10 cellular contexts compared by ENCODE assay signal in the genomic region with DNA sequence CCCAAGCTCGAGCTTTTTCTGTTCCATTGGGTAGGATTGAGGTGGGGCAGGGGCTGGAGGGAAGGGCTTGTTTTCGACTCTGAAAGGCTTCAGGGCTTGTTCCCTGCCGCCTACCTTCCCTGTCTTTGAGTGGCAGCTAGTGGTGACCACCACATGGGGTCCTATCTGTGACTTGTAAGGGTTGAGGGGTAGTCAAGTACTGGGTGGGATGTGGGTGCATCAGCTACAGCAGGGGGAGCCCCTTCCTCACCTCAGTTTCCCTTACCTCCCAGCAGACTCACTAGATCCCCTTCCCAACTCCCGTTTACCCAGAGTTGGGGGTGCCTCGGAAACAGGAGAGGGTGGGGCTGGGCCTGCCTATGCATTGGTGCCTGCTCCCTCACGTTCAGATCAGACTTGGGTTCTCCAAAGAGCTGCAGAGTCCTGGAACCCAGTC. TPM values are rescaled to one million over a fixed set of nuclear protein-coding genes. Genes with fewer than 3 reads are reported as not detected.
DNase-seq lines count a peak whose midpoint lies in the region; ATAC-seq and TF ChIP-seq lines count a peak whose summit lies in the region.
"Had no signal": no experiment of that assay in that cellular context is flagged by ENCODE, and none has a peak within 500 bp of the region (broad histone marks: within the 10 kb centered on the region; RNA-seq: fewer than 3 reads in every experiment).

No MANE protein-coding gene starts in this region.

- no peaks in the 10 kb centered on the region for H3K9me3 Mint-ChIP-seq in activated T-cell treated with anti-CD3 and anti-CD28 coated beads, Interleukin-2, amount 50 U/mL, for 24 hours
- no peaks in the 10 kb centered on the region for H3K9me3 Mint-ChIP-seq in stimulated activated naive B cell treated with anti-CD40 and anti-IgM and Interleukin-4, amounts not matched to agents 10 μg/mL and 1 μg/mL and 100 μg/mL, for 72 hours
- H3K9me3 Mint-ChIP-seq: activated CD8-positive, alpha-beta T cell treated with anti-CD3 and anti-CD28 coated beads for 36 hours had no signal

- peaks cover 2% of the 10 kb centered on the region; the same call in 1 of the 2 replicates for H3K27me3 ChIP-seq in MG63

- peak overlapping the region; percentile 20 for H3K4me3 ChIP-seq in iPS-11a (ENCODE audit: low read depth, low read length)
- H3K4me3 ChIP-seq in MG63: no peak overlapping the region

- DNase-seq in activated T-cell treated with anti-CD3 and anti-CD28 coated beads, Interleukin-2, amount 50 U/mL, for 24 hours: no peak
- DNase-seq in activated T-cell treated with anti-CD3 and anti-CD28 coated beads for 4 hours: no peak
- no peak for DNase-seq in RWPE1 (ENCODE audit: low spot score)
- DNase-seq in stimulated activated naive B cell treated with anti-CD40 and anti-IgM and Interleukin-4, amounts not matched to agents 10 μg/mL and 1 μg/mL and 100 μg/mL, for 72 hours: no peak
- DNase-seq in MG63: no peak
- DNase-seq in NCI-H128 (lab: John Stamatoyannopoulos, UW; ENCODE audit: unreplicated experiment): no peak
- no peak for DNase-seq in hypothalamus (lab: John Stamatoyannopoulos, UW)

- peaks cover 20% of the 10 kb centered on the region for H3K4me1 Mint-ChIP-seq in activated T-cell treated with anti-CD3 and anti-CD28 coated beads, Interleukin-2, amount 50 U/mL, for 24 hours (ENCODE audit: low read depth)
- peaks cover 17 to 44% of the 10 kb centered on the region in 2 donors for H3K4me1 Mint-ChIP-seq in stimulated activated naive B cell treated with anti-CD40 and anti-IgM and Interleukin-4, amounts not matched to agents 10 μg/mL and 1 μg/mL and 100 μg/mL, for 72 hours

- H3K27ac ChIP-seq in RWPE1: peak overlapping the region; percentile 82

- no peaks in the 10 kb centered on the region for H3K36me3 ChIP-seq in MG63

- POLR2A ChIA-PET in RWPE1 (lab: Yijun Ruan, JAX; ENCODE audit: low non-redundant PET): interaction anchor here (1.2 kb wide), 1 partner anchor 13 kb away, joined by 5 read pairs; no protein-coding TSS in a partner anchor

- no peak overlapping the region for H3K27ac Mint-ChIP-seq in activated T-cell treated with anti-CD3 and anti-CD28 coated beads, Interleukin-2, amount 50 U/mL, for 24 hours
- H3K27ac Mint-ChIP-seq in stimulated activated naive B cell treated with anti-CD40 and anti-IgM and Interleukin-4, amounts not matched to agents 10 μg/mL and 1 μg/mL and 100 μg/mL, for 72 hours: no peak overlapping the region
- H3K27ac Mint-ChIP-seq: activated CD8-positive, alpha-beta T cell treated with anti-CD3 and anti-CD28 coated beads for 36 hours had no signal

- CTCF ChIA-PET in RWPE1 (lab: Yijun Ruan, JAX): interaction anchor here (0.6 kb wide), 1 partner anchor 51 kb away, joined by 7 read pairs; no protein-coding TSS in a partner anchor

- no peak for TF ChIP-seq CTCF in RWPE1 (conservative IDR thresholded peaks at IDR 0.05; ENCODE audit: low read depth)

- H3K4me3 Mint-ChIP-seq in activated T-cell treated with anti-CD3 and anti-CD28 coated beads, Interleukin-2, amount 50 U/mL, for 24 hours: peak overlapping the region; percentile 60
- peak overlapping the region; percentile 58 to 78 for H3K4me3 Mint-ChIP-seq in stimulated activated naive B cell treated with anti-CD40 and anti-IgM and Interleukin-4, amounts not matched to agents 10 μg/mL and 1 μg/mL and 100 μg/mL, for 72 hours

- H3K36me3 Mint-ChIP-seq in activated T-cell treated with anti-CD3 and anti-CD28 coated beads, Interleukin-2, amount 50 U/mL, for 24 hours (ENCODE audit: low read depth): no peaks in the 10 kb centered on the region
- H3K36me3 Mint-ChIP-seq in stimulated activated naive B cell treated with anti-CD40 and anti-IgM and Interleukin-4, amounts not matched to agents 10 μg/mL and 1 μg/mL and 100 μg/mL, for 72 hours: no peaks in the 10 kb centered on the region

- H3K27me3 Mint-ChIP-seq in activated T-cell treated with anti-CD3 and anti-CD28 coated beads, Interleukin-2, amount 50 U/mL, for 24 hours: peaks cover 70% of the 10 kb centered on the region
- peaks cover 30 to 39% of the 10 kb centered on the region in 2 donors for H3K27me3 Mint-ChIP-seq in stimulated activated naive B cell treated with anti-CD40 and anti-IgM and Interleukin-4, amounts not matched to agents 10 μg/mL and 1 μg/mL and 100 μg/mL, for 72 hours

- no peak for ATAC-seq in stimulated activated naive B cell treated with anti-CD40 and anti-IgM and Interleukin-4, amounts not matched to agents 10 μg/mL and 1 μg/mL and 100 μg/mL, for 72 hours (replicated peaks)
- ATAC-seq: left lobe of liver had no signal

- H3K9me3 ChIP-seq in MG63: no peaks in the 10 kb centered on the region

RNA-seq across cellular contexts. Expression of a gene that starts 5.9 kb away (rescaled TPM):
- total RNA-seq in MG63 (2014; rRNA removed; shearing (Covaris generic); ENCODE audit: low replicate concordance): not detected in 2 replicates
